Comparison of ENCODE assay signal across 1 cellular context in the genomic region with DNA sequence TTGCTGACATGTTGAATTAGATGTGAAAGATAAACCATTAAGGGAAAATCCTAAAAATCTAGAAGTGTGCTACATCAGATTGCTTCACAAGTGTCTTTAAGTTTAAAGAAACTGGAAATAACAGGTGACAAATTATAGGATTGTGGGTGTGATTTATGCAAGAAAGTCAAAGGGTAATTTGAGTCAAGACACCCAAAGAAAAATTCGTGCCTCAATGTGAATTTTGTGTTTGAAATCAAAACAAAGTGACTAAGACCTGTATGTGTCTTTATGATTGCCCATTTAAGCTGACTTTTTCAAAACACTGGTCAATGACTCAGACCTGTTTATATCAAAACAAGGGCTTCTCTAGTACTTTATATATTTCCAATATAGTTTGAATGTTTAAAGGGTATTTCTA.
TF ChIP-seq lines count a peak whose summit lies in the region.

No MANE protein-coding gene starts in this region.

TF ChIP-seq in K562, 482 proteins besides CTCF, POLR2A, EP300 and RAD21:
- no peak for TF ChIP-seq JUN (IDR thresholded peaks at IDR 0.05; ENCODE audit: borderline replicate concordance, low read depth, low read length)
- no peak for TF ChIP-seq JUN (CRISPR knock-in tag; IDR thresholded peaks at IDR 0.05; ENCODE audit: borderline replicate concordance)
- TF ChIP-seq ZNF316 (IDR thresholded peaks at IDR 0.05): peak; percentile 46
- no peak for TF ChIP-seq THRAP3 (IDR thresholded peaks at IDR 0.05; ENCODE audit: borderline replicate concordance)
- no peak for TF ChIP-seq MTA2 (IDR thresholded peaks at IDR 0.05; ENCODE audit: low read depth)
- no peak for TF ChIP-seq SMAD2 (IDR thresholded peaks at IDR 0.05; ENCODE audit: low read depth, low read length)
- TF ChIP-seq ZFP30 (CRISPR knock-in tag; IDR thresholded peaks at IDR 0.05; ENCODE audit: borderline replicate concordance): no peak
